Comparison of ENCODE assay signal across 26 cellular contexts in genomic region chr17:16935241-16935663, GRCh38. TPM values are rescaled to one million over a fixed set of nuclear protein-coding genes. Genes with fewer than 3 reads are reported as not detected.
A peak's percentile ranks its signal among the peaks of the same experiment; 100 is the strongest.
DNase-seq lines count a peak whose midpoint lies in the region; ATAC-seq and TF ChIP-seq lines count a peak whose summit lies in the region.
"Had no signal": no experiment of that assay in that cellular context is flagged by ENCODE, and none has a peak within 500 bp of the region (broad histone marks: within the 10 kb centered on the region; RNA-seq: fewer than 3 reads in every experiment).

No MANE protein-coding gene starts in this region.

- no peak for TF ChIP-seq CTCF in OCI-LY3 (IDR thresholded peaks at IDR 0.05; ENCODE audit: low read depth, low read length)
- no peak for TF ChIP-seq CTCF in transverse colon (IDR thresholded peaks at IDR 0.05)

- no peak overlapping the region for H3K9ac ChIP-seq in OCI-LY3 (ENCODE audit: low read length)
- H3K9ac ChIP-seq: KMS-11 had no signal

- ATAC-seq in left cardiac atrium: no peak
- ATAC-seq in right cardiac atrium: no peak
- ATAC-seq in left lobe of liver: no peak
- no peak for ATAC-seq in HG02970 (IDR thresholded peaks at IDR 0.05; ENCODE audit: low FRiP score, unreplicated experiment)
- no peak for ATAC-seq in activated naive CD8-positive, alpha-beta T cell treated with anti-CD3 and anti-CD28 coated beads, Interleukin-2, amount 50 U/mL, for 24 hours
- ATAC-seq: stimulated activated effector memory CD8-positive, alpha-beta T cell treated with anti-CD3 and anti-CD28 coated beads, Interleukin-12 subunit alpha, Interleukin-12 subunit beta, amount 100 ng/mL, for 72 hours; WTC11 had no signal

- DNase-seq in left cardiac atrium (peak; percentile 11), right cardiac atrium (no peak), left lobe of liver (ENCODE audit: low spot score) (peak; percentile 23), transverse colon (peak; percentile 5)
- no peak for DNase-seq in activated naive CD8-positive, alpha-beta T cell treated with anti-CD3 and anti-CD28 coated beads, Interleukin-2, amount 50 U/mL, for 24 hours
- no peak for DNase-seq in effector CD8-positive, alpha-beta T cell (lab: John Stamatoyannopoulos, UW)
- DNase-seq: ACHN; amniotic stem cell; caudate nucleus; CD4-positive, CD25-positive, alpha-beta regulatory T cell; effector memory CD4-positive, alpha-beta T cell; immature natural killer cell; NCI-H1105 treated with DMSO at 0.1 percent for 48 hours; NCI-H2107; NCI-H524; T-helper 2 cell had no signal

- no peak overlapping the region for H3K27ac Mint-ChIP-seq in activated naive CD8-positive, alpha-beta T cell treated with anti-CD3 and anti-CD28 coated beads, Interleukin-2, amount 50 U/mL, for 24 hours
- H3K27ac Mint-ChIP-seq: activated T-helper 2 cell treated with anti-CD3 and anti-CD28 coated beads, Interferon-gamma antibody, Interleukin-2, Interleukin-4, amounts not matched to agents 10 μg/mL and 5 μg/mL and 100 μg/mL, durations not matched to agents 14 hours and 24 hours and 36 hours; immature natural killer cell; stimulated activated effector memory CD8-positive, alpha-beta T cell treated with anti-CD3 and anti-CD28 coated beads, Interleukin-12 subunit alpha, Interleukin-12 subunit beta, amount 100 ng/mL, for 72 hours; WTC11 had no signal

- no peak overlapping the region for H2AFZ ChIP-seq in OCI-LY3 (ENCODE audit: low read depth, low read length)

- 98% methylated on average over 5 of the region's 5 CpGs for WGBS in right cardiac atrium
- WGBS in transverse colon (ENCODE audit: low coverage in 1 of 2), 2 donors: 98% methylated on average over 5 of the region's 5 CpGs; no CpG with 5 or more reads in 1 of the 2 donors

- H3K79me2 ChIP-seq in OCI-LY3 (ENCODE audit: low read length): peaks cover 9% of the 10 kb centered on the region; the same call in 1 of the 2 replicates

- H3K9me3 Mint-ChIP-seq in activated naive CD8-positive, alpha-beta T cell treated with anti-CD3 and anti-CD28 coated beads, Interleukin-2, amount 50 U/mL, for 24 hours: no peaks in the 10 kb centered on the region
- H3K9me3 Mint-ChIP-seq: activated T-helper 2 cell treated with anti-CD3 and anti-CD28 coated beads, Interferon-gamma antibody, Interleukin-2, Interleukin-4, amounts not matched to agents 10 μg/mL and 5 μg/mL and 100 μg/mL, durations not matched to agents 14 hours and 24 hours and 36 hours; CD4-positive, CD25-positive, alpha-beta regulatory T cell; immature natural killer cell; stimulated activated effector memory CD8-positive, alpha-beta T cell treated with anti-CD3 and anti-CD28 coated beads, Interleukin-12 subunit alpha, Interleukin-12 subunit beta, amount 100 ng/mL, for 72 hours; WTC11 had no signal

- no peak for TF ChIP-seq POLR2A in transverse colon (IDR thresholded peaks at IDR 0.05)

- intact Hi-C loops in left cardiac atrium (cut with DNase I) (no loop called here), right cardiac atrium (cut with DNase I) (no loop called here), transverse colon (cut with DNase I; ENCODE audit: low total_unique reads) (no loop called here)

- peaks cover 27% of the 10 kb centered on the region for H4K20me1 ChIP-seq in OCI-LY3 (ENCODE audit: insufficient read depth, low read length)

- H3K4me2 ChIP-seq in OCI-LY3 (ENCODE audit: low read length): no peak overlapping the region
- H3K4me2 ChIP-seq: KMS-11 had no signal

- H3K4me1 Mint-ChIP-seq in activated naive CD8-positive, alpha-beta T cell treated with anti-CD3 and anti-CD28 coated beads, Interleukin-2, amount 50 U/mL, for 24 hours: no peaks in the 10 kb centered on the region
- H3K4me1 Mint-ChIP-seq: CD4-positive, CD25-positive, alpha-beta regulatory T cell; immature natural killer cell had no signal

- in situ Hi-C loops in transverse colon (cut with MboI; ENCODE audit: low pct_ligation_motif_present in 1 of 4, low pct_unique_long_range_greater_than_20kb in 1 of 4, low sequenced_read_pairs in 3 of 4): no loop called here

- no peak overlapping the region for H3K4me3 Mint-ChIP-seq in activated naive CD8-positive, alpha-beta T cell treated with anti-CD3 and anti-CD28 coated beads, Interleukin-2, amount 50 U/mL, for 24 hours
- H3K4me3 Mint-ChIP-seq: CD4-positive, CD25-positive, alpha-beta regulatory T cell; immature natural killer cell; stimulated activated effector memory CD8-positive, alpha-beta T cell treated with anti-CD3 and anti-CD28 coated beads, Interleukin-12 subunit alpha, Interleukin-12 subunit beta, amount 100 ng/mL, for 72 hours; WTC11 had no signal

- no peaks in the 10 kb centered on the region for H3K36me3 Mint-ChIP-seq in activated naive CD8-positive, alpha-beta T cell treated with anti-CD3 and anti-CD28 coated beads, Interleukin-2, amount 50 U/mL, for 24 hours (ENCODE audit: low read depth)
- H3K36me3 Mint-ChIP-seq: CD4-positive, CD25-positive, alpha-beta regulatory T cell; immature natural killer cell; stimulated activated effector memory CD8-positive, alpha-beta T cell treated with anti-CD3 and anti-CD28 coated beads, Interleukin-12 subunit alpha, Interleukin-12 subunit beta, amount 100 ng/mL, for 72 hours; WTC11 had no signal

- H3K27me3 Mint-ChIP-seq in activated naive CD8-positive, alpha-beta T cell treated with anti-CD3 and anti-CD28 coated beads, Interleukin-2, amount 50 U/mL, for 24 hours: no peaks in the 10 kb centered on the region
- H3K27me3 Mint-ChIP-seq: CD4-positive, CD25-positive, alpha-beta regulatory T cell had no signal

- H3K27me3 ChIP-seq in right cardiac atrium (ENCODE audit: control insufficient read depth, insufficient read depth) (no peaks in the 10 kb centered on the region), OCI-LY3 (ENCODE audit: low read depth, low read length) (no peaks in the 10 kb centered on the region), transverse colon (no peaks in the 10 kb centered on the region)

- no peaks in the 10 kb centered on the region for H3K4me1 ChIP-seq in right cardiac atrium (ENCODE audit: control insufficient read depth, insufficient read depth, low read length)
- peaks cover 10% of the 10 kb centered on the region for H3K4me1 ChIP-seq in OCI-LY3 (ENCODE audit: low read length)
- no peaks in the 10 kb centered on the region for H3K4me1 ChIP-seq in transverse colon
- H3K4me1 ChIP-seq: tibial artery had no signal

- H3K4me3 ChIP-seq in right cardiac atrium (ENCODE audit: low read length): no peak overlapping the region
- no peak overlapping the region for H3K4me3 ChIP-seq in OCI-LY3 (ENCODE audit: low read length)
- H3K4me3 ChIP-seq in transverse colon: no peak overlapping the region
- H3K4me3 ChIP-seq: tibial artery had no signal

- H3K9me3 ChIP-seq in right cardiac atrium (ENCODE audit: control insufficient read depth, low read length) (no peaks in the 10 kb centered on the region), OCI-LY3 (ENCODE audit: insufficient read depth, low read length) (no peaks in the 10 kb centered on the region), transverse colon (no peaks in the 10 kb centered on the region)
- H3K9me3 ChIP-seq: tibial artery had no signal

- no peak for TF ChIP-seq EP300 in transverse colon (IDR thresholded peaks at IDR 0.05; ENCODE audit: low read depth)

- no peak overlapping the region for H3K27ac ChIP-seq in right cardiac atrium (ENCODE audit: low read length)
- peak overlapping the region; percentile 42 for H3K27ac ChIP-seq in OCI-LY3 (ENCODE audit: low read length)
- no peak overlapping the region for H3K27ac ChIP-seq in transverse colon
- H3K27ac ChIP-seq: KMS-11, tibial artery had no signal

- peaks cover 20% of the 10 kb centered on the region for H3K36me3 ChIP-seq in OCI-LY3 (replicated peaks; ENCODE audit: low read depth, low read length)
- H3K36me3 ChIP-seq in transverse colon: no peaks in the 10 kb centered on the region
- H3K36me3 ChIP-seq: tibial artery had no signal

RNA-seq across cellular contexts. Expression of gene TNFRSF13B, which starts 36.7 kb away (rescaled TPM):
- total RNA-seq in left cardiac atrium: not detected
- not detected for total RNA-seq in right cardiac atrium
- polyA plus RNA-seq in right cardiac atrium: not detected
- total RNA-seq in left lobe of liver: not detected
- 1 to 10 TPM in 1 of 4 donors, not detected in 3; 9.2 TPM for total RNA-seq in transverse colon
- total RNA-seq: activated CD8-positive, alpha-beta memory T cell treated with anti-CD3 and anti-CD28 coated beads for 36 hours; lung microvascular endothelial cell; WTC11 had no signal
- polyA plus RNA-seq: immature natural killer cell, neural cell had no signal

Comparison
In these comparisons a context has a peak if more than half of its experiments do, and no peak if none do; other contexts are left out.
1. DNase-seq: peak in left cardiac atrium (single experiment), left lobe of liver (single experiment) and transverse colon (single experiment); none in right cardiac atrium (0 of 3), activated naive CD8-positive, alpha-beta T cell treated with anti-CD3 and anti-CD28 coated beads, Interleukin-2, amount 50 U/mL, for 24 hours (single experiment) and effector CD8-positive, alpha-beta T cell (single experiment).